Comparison of ENCODE assay signal across 2 cellular contexts in the genomic region with DNA sequence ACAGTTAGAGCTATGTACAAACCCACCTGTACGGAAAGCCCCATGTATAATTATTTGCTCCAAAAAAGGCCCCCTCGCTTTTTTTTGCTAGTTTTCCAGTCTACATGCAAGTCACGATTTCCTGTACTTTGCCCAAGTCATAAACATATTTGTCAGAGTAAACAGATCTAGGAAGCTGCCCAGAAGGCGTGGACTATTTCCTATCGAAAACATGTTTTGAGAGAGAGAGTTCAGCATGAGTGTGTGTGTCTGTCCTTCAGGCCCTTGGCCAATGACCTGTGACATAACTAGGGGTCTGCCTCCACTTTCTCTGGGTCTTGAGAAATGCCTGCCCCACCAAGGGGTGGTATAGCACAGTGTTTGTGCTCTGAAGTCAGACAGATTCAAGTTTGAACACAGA.
TF ChIP-seq lines count a peak whose summit lies in the region.

No MANE protein-coding gene starts in this region.

TF ChIP-seq in SK-N-SH, 30 proteins besides CTCF, POLR2A, EP300 and RAD21 (continued from another document):
- TF ChIP-seq, protein P1, sequence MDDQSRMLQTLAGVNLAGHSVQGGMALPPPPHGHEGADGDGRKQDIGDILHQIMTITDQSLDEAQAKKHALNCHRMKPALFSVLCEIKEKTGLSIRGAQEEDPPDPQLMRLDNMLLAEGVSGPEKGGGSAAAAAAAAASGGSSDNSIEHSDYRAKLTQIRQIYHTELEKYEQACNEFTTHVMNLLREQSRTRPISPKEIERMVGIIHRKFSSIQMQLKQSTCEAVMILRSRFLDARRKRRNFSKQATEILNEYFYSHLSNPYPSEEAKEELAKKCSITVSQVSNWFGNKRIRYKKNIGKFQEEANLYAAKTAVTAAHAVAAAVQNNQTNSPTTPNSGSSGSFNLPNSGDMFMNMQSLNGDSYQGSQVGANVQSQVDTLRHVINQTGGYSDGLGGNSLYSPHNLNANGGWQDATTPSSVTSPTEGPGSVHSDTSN (IDR thresholded peaks at IDR 0.05): no peak
- TF ChIP-seq, protein P2, sequence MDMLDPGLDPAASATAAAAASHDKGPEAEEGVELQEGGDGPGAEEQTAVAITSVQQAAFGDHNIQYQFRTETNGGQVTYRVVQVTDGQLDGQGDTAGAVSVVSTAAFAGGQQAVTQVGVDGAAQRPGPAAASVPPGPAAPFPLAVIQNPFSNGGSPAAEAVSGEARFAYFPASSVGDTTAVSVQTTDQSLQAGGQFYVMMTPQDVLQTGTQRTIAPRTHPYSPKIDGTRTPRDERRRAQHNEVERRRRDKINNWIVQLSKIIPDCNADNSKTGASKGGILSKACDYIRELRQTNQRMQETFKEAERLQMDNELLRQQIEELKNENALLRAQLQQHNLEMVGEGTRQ (IDR thresholded peaks at IDR 0.05; ENCODE audit: borderline replicate concordance, low read depth, low read length): no peak
- TF ChIP-seq TAF1 (IDR thresholded peaks at IDR 0.05; ENCODE audit: borderline replicate concordance, low read depth, low read length) (no peak), FOXJ3 (CRISPR knock-in tag; IDR thresholded peaks at IDR 0.05) (no peak), GABPA (IDR thresholded peaks at IDR 0.05; ENCODE audit: low read depth) (no peak)

TF ChIP-seq in SK-N-SH treated with all-trans-retinoic acid at 6 μM for 48 hours, 23 proteins besides CTCF, POLR2A, EP300 and RAD21 (continued from another document):
- TF ChIP-seq PPARA (CRISPR knock-in tag; IDR thresholded peaks at IDR 0.05; ENCODE audit: borderline replicate concordance) (no peak), BACH2 (CRISPR knock-in tag; IDR thresholded peaks at IDR 0.05; ENCODE audit: borderline replicate concordance) (no peak), ISL1 (CRISPR knock-in tag; IDR thresholded peaks at IDR 0.05) (no peak), ARNTL (CRISPR knock-in tag; IDR thresholded peaks at IDR 0.05; ENCODE audit: borderline replicate concordance, low read depth) (no peak), CSDC2 (CRISPR knock-in tag; IDR thresholded peaks at IDR 0.05) (no peak), TCF4 (CRISPR knock-in tag; IDR thresholded peaks at IDR 0.05; ENCODE audit: borderline replicate concordance) (no peak), TOX (CRISPR knock-in tag; IDR thresholded peaks at IDR 0.05; ENCODE audit: borderline replicate concordance) (no peak)
- TF ChIP-seq, protein P3, sequence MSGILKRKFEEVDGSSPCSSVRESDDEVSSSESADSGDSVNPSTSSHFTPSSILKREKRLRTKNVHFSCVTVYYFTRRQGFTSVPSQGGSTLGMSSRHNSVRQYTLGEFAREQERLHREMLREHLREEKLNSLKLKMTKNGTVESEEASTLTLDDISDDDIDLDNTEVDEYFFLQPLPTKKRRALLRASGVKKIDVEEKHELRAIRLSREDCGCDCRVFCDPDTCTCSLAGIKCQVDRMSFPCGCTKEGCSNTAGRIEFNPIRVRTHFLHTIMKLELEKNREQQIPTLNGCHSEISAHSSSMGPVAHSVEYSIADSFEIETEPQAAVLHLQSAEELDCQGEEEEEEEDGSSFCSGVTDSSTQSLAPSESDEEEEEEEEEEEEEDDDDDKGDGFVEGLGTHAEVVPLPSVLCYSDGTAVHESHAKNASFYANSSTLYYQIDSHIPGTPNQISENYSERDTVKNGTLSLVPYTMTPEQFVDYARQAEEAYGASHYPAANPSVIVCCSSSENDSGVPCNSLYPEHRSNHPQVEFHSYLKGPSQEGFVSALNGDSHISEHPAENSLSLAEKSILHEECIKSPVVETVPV (CRISPR knock-in tag; IDR thresholded peaks at IDR 0.05): no peak
